In genomic region chr4:153950100-153950979, GRCh38 we compare ENCODE assay signal across 11 cellular contexts.
A peak's percentile ranks its signal among the peaks of the same experiment; 100 is the strongest.
DNase-seq lines count a peak whose midpoint lies in the region; ATAC-seq and TF ChIP-seq lines count a peak whose summit lies in the region.
"Had no signal": no experiment of that assay in that cellular context is flagged by ENCODE, and none has a peak within 500 bp of the region (broad histone marks: within the 10 kb centered on the region; RNA-seq: fewer than 3 reads in every experiment).

No MANE protein-coding gene starts in this region.

- H3K27me3 ChIP-seq in OCI-LY3 (ENCODE audit: low read depth, low read length): 0 out of 2 replicates have a peak, but pooled peaks cover 4% of the 10 kb centered on the region

- peak overlapping the region in 1 of 2 donors; percentile 10 for H3K4me3 Mint-ChIP-seq in effector memory CD8-positive, alpha-beta T cell
- H3K4me3 Mint-ChIP-seq: brain had no signal

- no peaks in the 10 kb centered on the region for H3K79me2 ChIP-seq in OCI-LY3 (ENCODE audit: low read length)

- peaks cover 27% of the 10 kb centered on the region for H3K4me1 ChIP-seq in OCI-LY3 (ENCODE audit: low read length)

- no peaks in the 10 kb centered on the region for H3K36me3 ChIP-seq in OCI-LY3 (replicated peaks; ENCODE audit: low read depth, low read length)
- H3K36me3 ChIP-seq: neutrophil had no signal

- peak overlapping the region; percentile 56 for H3K4me2 ChIP-seq in OCI-LY3 (ENCODE audit: low read length)

- no peak overlapping the region for H3K27ac ChIP-seq in OCI-LY3 (ENCODE audit: low read length)
- H3K27ac ChIP-seq: neutrophil had no signal

- DNase-seq in Caki2 (ENCODE audit: low read depth): peak; percentile 92
- DNase-seq in H4 (ENCODE audit: low spot score): peak; percentile 38
- DNase-seq in effector memory CD8-positive, alpha-beta T cell: no peak

- peaks cover 10 to 11% of the 10 kb centered on the region in 2 donors for H3K4me1 Mint-ChIP-seq in effector memory CD8-positive, alpha-beta T cell (ENCODE audit: low read depth in 2 of 2)

- H3K4me3 ChIP-seq in OCI-LY3 (ENCODE audit: low read length): peak overlapping the region; percentile 16; the same call in 1 of the 2 replicates

- no peaks in the 10 kb centered on the region for H3K36me3 Mint-ChIP-seq in effector memory CD8-positive, alpha-beta T cell (ENCODE audit: insufficient read depth)

- peaks cover 0 to 2% of the 10 kb centered on the region in 2 donors for H3K9me3 Mint-ChIP-seq in effector memory CD8-positive, alpha-beta T cell

- peaks cover 7 to 11% of the 10 kb centered on the region in 2 donors for H3K27me3 Mint-ChIP-seq in effector memory CD8-positive, alpha-beta T cell
- H3K27me3 Mint-ChIP-seq: brain had no signal

- in situ Hi-C loops in Caki2 (cut with HindIII; ENCODE audit: low pct_unique_long_range_greater_than_20kb, low sequenced_read_pairs): no loop called here

- H2AFZ ChIP-seq in OCI-LY3 (ENCODE audit: low read depth, low read length): no peak overlapping the region

- no peak overlapping the region for H3K27ac Mint-ChIP-seq in effector memory CD8-positive, alpha-beta T cell

- H3K9me3 ChIP-seq in OCI-LY3 (ENCODE audit: insufficient read depth, low read length): no peaks in the 10 kb centered on the region
- H3K9me3 ChIP-seq: neutrophil had no signal

- no peaks in the 10 kb centered on the region for H4K20me1 ChIP-seq in OCI-LY3 (ENCODE audit: insufficient read depth, low read length)

- no peak for TF ChIP-seq CTCF in OCI-LY3 (IDR thresholded peaks at IDR 0.05; ENCODE audit: low read depth, low read length)

- ATAC-seq in effector memory CD8-positive, alpha-beta T cell (replicated peaks): peak; percentile 73
- ATAC-seq in GM21367 (IDR thresholded peaks at IDR 0.05; ENCODE audit: unreplicated experiment) (no peak), GM19452 (IDR thresholded peaks at IDR 0.05; ENCODE audit: unreplicated experiment) (no peak), HG02588 (IDR thresholded peaks at IDR 0.05; ENCODE audit: unreplicated experiment) (no peak), GM21786 (IDR thresholded peaks at IDR 0.05; ENCODE audit: unreplicated experiment) (no peak)
- ATAC-seq: SK-N-SH treated with all-trans-retinoic acid at 6 μM for 48 hours had no signal

- no peak overlapping the region for H3K9ac ChIP-seq in OCI-LY3 (ENCODE audit: low read length)

Comparison
In these comparisons a context has a peak if more than half of its experiments do, and no peak if none do; other contexts are left out.
1. DNase-seq: peak in Caki2 (single experiment) and H4 (single experiment); none in effector memory CD8-positive, alpha-beta T cell (0 of 3).